Comparison of ENCODE assay signal across 33 cellular contexts in the genomic region with DNA sequence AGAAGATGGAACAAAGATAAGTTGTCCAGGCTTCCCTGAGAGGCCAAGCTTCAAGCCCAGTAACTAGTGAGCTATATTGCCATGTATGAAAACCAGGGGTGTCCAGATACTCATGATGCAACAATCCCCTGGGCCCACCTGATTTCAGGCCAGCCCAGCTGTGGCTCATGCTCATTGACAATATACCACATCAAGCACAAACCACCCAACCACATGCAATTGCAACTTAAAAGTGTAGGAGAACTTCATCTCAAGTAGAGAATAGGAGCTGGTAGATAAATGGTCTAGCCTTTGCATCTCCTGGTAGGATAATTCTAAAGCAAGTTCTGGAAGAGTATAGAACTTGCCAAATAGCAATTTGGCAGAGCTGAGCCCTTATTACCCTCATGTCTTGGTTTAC.
"Had no signal": no experiment of that assay in that cellular context is flagged by ENCODE, and none has a peak within 500 bp of the region (broad histone marks: within the 10 kb centered on the region; RNA-seq: fewer than 3 reads in every experiment).

No MANE protein-coding gene starts in this region.

- H3K27ac ChIP-seq: adrenal gland, ascending aorta, body of pancreas, brain microvascular endothelial cell, breast epithelium, cardiac muscle cell had no signal

- H3K4me3 ChIP-seq: adrenal gland, ascending aorta, body of pancreas, breast epithelium, cardiac muscle cell had no signal

- H3K36me3 ChIP-seq: adrenal gland, ascending aorta, brain microvascular endothelial cell, breast epithelium, cardiac muscle cell had no signal

- H3K4me1 ChIP-seq: adrenal gland, ascending aorta, body of pancreas, breast epithelium had no signal

- H3K9me3 ChIP-seq: adrenal gland, ascending aorta, body of pancreas, breast epithelium had no signal

- ATAC-seq: activated naive CD4-positive, alpha-beta T cell treated with anti-CD3 and anti-CD28 coated beads, Interleukin-2, amount 50 U/mL, for 72 hours; activated naive CD8-positive, alpha-beta T cell treated with anti-CD3 and anti-CD28 coated beads, Interleukin-2, amount 50 U/mL, for 24 hours; activated T-cell treated with anti-CD3 and anti-CD28 coated beads, Interleukin-2, amount 50 U/mL, for 4 hours; activated T-cell treated with anti-CD3 and anti-CD28 coated beads, Interleukin-2, amount 50 U/mL, for 72 hours; activated T-helper 17 cell treated with anti-CD3 and anti-CD28 coated beads, Interleukin-2, amount 50 U/mL, for 72 hours; body of pancreas had no signal

- H3K27me3 ChIP-seq: adrenal gland, ascending aorta, body of pancreas, brain microvascular endothelial cell, breast epithelium, cardiac muscle cell had no signal

- DNase-seq: activated effector memory CD4-positive, alpha-beta T cell treated with anti-CD3 and anti-CD28 coated beads, Interleukin-2, amount 50 U/mL, for 16 hours; activated effector memory CD4-positive, alpha-beta T cell treated with Interleukin-2 at 50 U/mL for 16 hours; activated gamma-delta T cell; activated gamma-delta T cell treated with Interleukin-2 at 50 U/mL for 16 hours; activated naive CD4-positive, alpha-beta T cell; activated naive CD4-positive, alpha-beta T cell treated with anti-CD3 and anti-CD28 coated beads for 36 hours; activated naive CD4-positive, alpha-beta T cell treated with anti-CD3 and anti-CD28 coated beads, Interleukin-2, amount 10 ng/mL, durations not matched to agents 7 days and 5 days; activated naive CD4-positive, alpha-beta T cell treated with anti-CD3 and anti-CD28 coated beads, Interleukin-2, amount 50 U/mL, for 16 hours; activated naive CD4-positive, alpha-beta T cell treated with Interleukin-2 at 50 U/mL for 16 hours; activated naive CD8-positive, alpha-beta T cell treated with anti-CD3 and anti-CD28 coated beads for 36 hours; activated naive CD8-positive, alpha-beta T cell treated with anti-CD3 and anti-CD28 coated beads, Interleukin-2, amount 10 ng/mL, durations not matched to agents 7 days and 5 days; activated naive CD8-positive, alpha-beta T cell treated with anti-CD3 and anti-CD28 coated beads, Interleukin-2, amount 50 U/mL, for 24 hours; activated T-cell treated with anti-CD3 and anti-CD28 coated beads, Interleukin-2, amount 50 U/mL, for 24 hours; activated T-cell treated with anti-CD3 and anti-CD28 coated beads, Interleukin-2, amount 50 U/mL, for 4 hours; activated T-cell treated with anti-CD3 and anti-CD28 coated beads, Interleukin-2, amount 50 U/mL, for 48 hours; activated T-cell treated with anti-CD3 and anti-CD28 coated beads, Interleukin-2, amount 50 U/mL, for 72 hours; adrenal gland; amniotic stem cell; amygdala; anterior cingulate cortex; aorta; body of pancreas; brain microvascular endothelial cell; caudate nucleus; central memory CD4-positive, alpha-beta T cell; cerebellar nuclear complex had no signal

- FAIRE-seq: astrocyte, bronchial epithelial cell had no signal
